In genomic region chr3:129160891-129161859, GRCh38 we compare ENCODE assay signal across 8 cellular contexts. TPM values are rescaled to one million over a fixed set of nuclear protein-coding genes. Genes with fewer than 3 reads are reported as not detected.
DNase-seq lines count a peak whose midpoint lies in the region; ATAC-seq, FAIRE-seq and TF ChIP-seq lines count a peak whose summit lies in the region.

Gene ISY1, minus strand, starts transcription at chr3:129161063. Its CDS starts 88 bp downstream, at chr3:129160975.

- no peaks in the 10 kb centered on the region for H3K9me3 Mint-ChIP-seq in activated CD4-positive, alpha-beta T cell treated with anti-CD3 and anti-CD28 coated beads for 36 hours (ENCODE audit: low read depth)

- H3K9ac ChIP-seq in BLaER1 treated with 17β-estradiol and CSF1 and Interleukin-3, amounts not matched to agents 10 nM and 100 nM, result peak within 1 kb of the TSS; percentile 85 to 97 (median 93)

- CTCF ChIA-PET in activated CD4-positive, alpha-beta T cell treated with anti-CD3 and anti-CD28 coated beads for 36 hours (lab: Charles Lee), result interaction anchor here (0.6 to 3.7 kb wide), 28 partner anchors 10 to 316 kb away, joined by 3 to 49 read pairs (median 4); partner anchors contain the start of genes CFAP92, CNBP, COPG1 and RAB43

- no peaks in the 10 kb centered on the region for H3K27me3 Mint-ChIP-seq in activated CD4-positive, alpha-beta T cell treated with anti-CD3 and anti-CD28 coated beads for 36 hours

- peak; percentile 52 for ATAC-seq in HG03457 (IDR thresholded peaks at IDR 0.05; ENCODE audit: unreplicated experiment)
- peak; percentile 81 for ATAC-seq in activated CD4-positive, alpha-beta T cell treated with anti-CD3 and anti-CD28 coated beads for 36 hours

- peak; percentile 89 for FAIRE-seq in GM19239 (lab: Jason Lieb, UNC)

- H3K27ac ChIP-seq in BLaER1 treated with 17β-estradiol and CSF1 and Interleukin-3, amounts not matched to agents 10 nM and 100 nM, result peak within 1 kb of the TSS; percentile 84 to 98 (median 96)
- peak within 1 kb of the TSS; percentile 98 for H3K27ac ChIP-seq in layer of hippocampus (ENCODE audit: low read depth, low read length)

- intact Hi-C loops in activated CD4-positive, alpha-beta T cell treated with anti-CD3 and anti-CD28 coated beads for 36 hours (cut with DNase I, micrococcal nuclease), result loop anchor here (1.0 kb wide), 15 partner anchors 21 to 542 kb away; partner anchors contain the start of genes COPG1 (in 2 of the 2), ACAD9 (in 1 of the 2), CFAP92 (in 1 of the 2) and CNBP (in 1 of the 2)

- H3K4me1 ChIP-seq in BLaER1 treated with 17β-estradiol and CSF1 and Interleukin-3, amounts not matched to agents 10 nM and 100 nM, result peaks cover 25 to 50% (median 35%) of the 10 kb centered on the region in 10 experiments

- peaks cover 44 to 57% (median 49%) of the 10 kb centered on the region in 11 experiments for H3K36me3 ChIP-seq in BLaER1 treated with 17β-estradiol and CSF1 and Interleukin-3, amounts not matched to agents 10 nM and 100 nM

- H4K20me1 ChIP-seq in BLaER1 treated with 17β-estradiol and CSF1 and Interleukin-3, amounts not matched to agents 10 nM and 100 nM, result peaks cover 10 to 45% (median 26%) of the 10 kb centered on the region in 11 experiments; a peak in 21 of 22 replicates

- peak within 1 kb of the TSS; percentile 82 to 97 (median 92) for H3K4me3 ChIP-seq in BLaER1 treated with 17β-estradiol and CSF1 and Interleukin-3, amounts not matched to agents 10 nM and 100 nM
- H3K4me3 ChIP-seq in choroid plexus epithelial cell (ENCODE audit: low read depth, low read length), result peak within 1 kb of the TSS; percentile 82

- peak; percentile 86 for TF ChIP-seq CTCF in choroid plexus epithelial cell (conservative IDR thresholded peaks at IDR 0.05; ENCODE audit: low read depth, low read length)

- no peaks in the 10 kb centered on the region for H3K27me3 ChIP-seq in BLaER1 treated with 17β-estradiol and CSF1 and Interleukin-3, amounts not matched to agents 10 nM and 100 nM
- H3K27me3 ChIP-seq in layer of hippocampus (ENCODE audit: control insufficient read depth, insufficient read depth, low read length), result no peaks in the 10 kb centered on the region

- DNase-seq in GM19239 (ENCODE audit: insufficient read length, low spot score) (peak; percentile 82), NCI-H524 (lab: John Stamatoyannopoulos, UW) (peak; percentile 100), choroid plexus epithelial cell (ENCODE audit: low read depth) (peak; percentile 97)
- peak; percentile 93 for DNase-seq in activated CD4-positive, alpha-beta T cell treated with anti-CD3 and anti-CD28 coated beads for 36 hours
- peak; percentile 75 to 80 for DNase-seq in stimulated activated CD4-positive, alpha-beta T cell treated with anti-CD3 and anti-CD28 coated beads, Interleukin-1b, Interleukin-23, amount 100 ng/mL, for 4 hours (ENCODE audit: low read depth in 2 of 2)

- peaks cover 15% of the 10 kb centered on the region for H3K36me3 Mint-ChIP-seq in activated CD4-positive, alpha-beta T cell treated with anti-CD3 and anti-CD28 coated beads for 36 hours (ENCODE audit: low read depth)

- peak within 1 kb of the TSS; percentile 89 to 99 (median 95) for H3K4me2 ChIP-seq in BLaER1 treated with 17β-estradiol and CSF1 and Interleukin-3, amounts not matched to agents 10 nM and 100 nM

- H3K27ac Mint-ChIP-seq in activated CD4-positive, alpha-beta T cell treated with anti-CD3 and anti-CD28 coated beads for 36 hours, result peak within 1 kb of the TSS; percentile 98

- peak within 1 kb of the TSS; percentile 93 for H3K4me3 Mint-ChIP-seq in activated CD4-positive, alpha-beta T cell treated with anti-CD3 and anti-CD28 coated beads for 36 hours

- H3K4me1 Mint-ChIP-seq in activated CD4-positive, alpha-beta T cell treated with anti-CD3 and anti-CD28 coated beads for 36 hours, result peaks cover 30% of the 10 kb centered on the region

- POLR2A ChIA-PET in activated CD4-positive, alpha-beta T cell treated with anti-CD3 and anti-CD28 coated beads for 36 hours (lab: Charles Lee), result interaction anchor here (0.6 to 1.9 kb wide), 5 partner anchors 8 to 134 kb away, joined by 3 to 6 read pairs (median 3); partner anchors contain the start of gene CNBP

- no peaks in the 10 kb centered on the region for H3K9me3 ChIP-seq in BLaER1 treated with 17β-estradiol and CSF1 and Interleukin-3, amounts not matched to agents 10 nM and 100 nM (replicated peaks in 1 of 11)

RNA-seq across cellular contexts. Expression of gene ISY1, which starts in this region (rescaled TPM):
- 10 to 100 TPM; 44.9 to 65.5 TPM for total RNA-seq in activated CD4-positive, alpha-beta T cell treated with anti-CD3 and anti-CD28 coated beads for 36 hours

Comparison
In these comparisons a context has a peak if more than half of its experiments do, and no peak if none do; other contexts are left out.
1. Peak in every context shown above with its lines: DNase-seq, ATAC-seq, H3K4me3 ChIP-seq and H3K27ac ChIP-seq.